Comparison of ENCODE assay signal across 13 cellular contexts in genomic region chr2:43467889-43468288, GRCh38.
DNase-seq lines count a peak whose midpoint lies in the region; ATAC-seq and TF ChIP-seq lines count a peak whose summit lies in the region.
"Had no signal": no experiment of that assay in that cellular context is flagged by ENCODE, and none has a peak within 500 bp of the region (broad histone marks: within the 10 kb centered on the region; RNA-seq: fewer than 3 reads in every experiment).

No MANE protein-coding gene starts in this region.

- H3K4me3 Mint-ChIP-seq in mesothelial cell of epicardium = no peak overlapping the region
- H3K4me3 Mint-ChIP-seq: activated naive CD8-positive, alpha-beta T cell had no signal

- no peaks in the 10 kb centered on the region for H4K20me1 ChIP-seq in IMR-90 (ENCODE audit: insufficient read depth, low read length)

- no peak for TF ChIP-seq POLR2A in IMR-90 (IDR thresholded peaks at IDR 0.05; ENCODE audit: low read depth, low read length)
- no peak for TF ChIP-seq POLR2A in vagina (IDR thresholded peaks at IDR 0.05)

- H3K36me3 ChIP-seq in IMR-90 (ENCODE audit: control insufficient read depth, insufficient read depth, low read length) (no peaks in the 10 kb centered on the region), vagina (no peaks in the 10 kb centered on the region)

- H2BK5ac ChIP-seq in IMR-90 (ENCODE audit: low read depth, low read length, poor library complexity, severe bottlenecking) = peak overlapping the region; percentile 76

- peak; percentile 33 for ATAC-seq in IMR-90 (ENCODE audit: low read depth)
- ATAC-seq: right cardiac atrium had no signal

- H3K9me1 ChIP-seq in IMR-90 (ENCODE audit: insufficient read depth, low read length) = no peaks in the 10 kb centered on the region

- H3K4me1 ChIP-seq in IMR-90 (ENCODE audit: control insufficient read depth, insufficient read depth, low read length) (peaks cover 20% of the 10 kb centered on the region), vagina (peaks cover 55% of the 10 kb centered on the region)

- no peaks in the 10 kb centered on the region for H3K9me3 ChIP-seq in IMR-90 (ENCODE audit: control insufficient read depth, insufficient read depth, low read length)
- H3K9me3 ChIP-seq in vagina = no peaks in the 10 kb centered on the region

- POLR2A ChIA-PET in IMR-90 (lab: Charles Lee; ENCODE audit: unreplicated experiment) = no interaction called here

- peaks cover 11% of the 10 kb centered on the region for H3K36me3 Mint-ChIP-seq in mesothelial cell of epicardium

- H3K27me3 ChIP-seq in IMR-90 (ENCODE audit: control insufficient read depth, insufficient read depth, low read length) (no peaks in the 10 kb centered on the region), vagina (no peaks in the 10 kb centered on the region)
- H3K27me3 ChIP-seq: hepatocyte had no signal

- no peak overlapping the region for H3K4me3 ChIP-seq in IMR-90 (ENCODE audit: insufficient read depth, low read depth, low read length)
- no peak overlapping the region for H3K4me3 ChIP-seq in cardiac fibroblast (replicated peaks in 1 of 2; ENCODE audit: low read depth in 2 of 2, low read length in 2 of 2)
- no peak overlapping the region for H3K4me3 ChIP-seq in vagina
- H3K4me3 ChIP-seq: hepatocyte had no signal

- H3K79me1 ChIP-seq in IMR-90 (ENCODE audit: low read depth in 1 of 2, low read length in 2 of 2) = peaks cover 0 to 2% of the 10 kb centered on the region in 2 experiments; a peak in 1 of 4 replicates

- no TSS peak for BruUV-seq in IMR-90 (replicated peaks; lab: Mats Ljungman, UMichigan)

- H4K91ac ChIP-seq in IMR-90 (ENCODE audit: insufficient read depth, low read depth, low read length) = peak overlapping the region; percentile 10; the same call in 1 of the 2 replicates

- H3K9me3 Mint-ChIP-seq in mesothelial cell of epicardium = no peaks in the 10 kb centered on the region

- no peak overlapping the region for H2AFZ ChIP-seq in IMR-90 (replicated peaks; ENCODE audit: low read length, poor library complexity)
- H2AFZ ChIP-seq: hepatocyte had no signal

- H3K27ac Mint-ChIP-seq in mesothelial cell of epicardium = peak overlapping the region; percentile 91
- H3K27ac Mint-ChIP-seq: activated naive CD8-positive, alpha-beta T cell had no signal

- no peak for TF ChIP-seq RAD21 in IMR-90 (IDR thresholded peaks at IDR 0.05; ENCODE audit: low read length)

- peak overlapping the region; percentile 48 for H2BK20ac ChIP-seq in IMR-90 (ENCODE audit: low read depth, low read length)

- no peak overlapping the region for H3K14ac ChIP-seq in IMR-90 (replicated peaks; ENCODE audit: low read depth, low read length)

- H3K4ac ChIP-seq in IMR-90 (ENCODE audit: low read depth, low read length) = no peak overlapping the region

- peak overlapping the region; percentile 24; the same call in 1 of the 2 replicates for H3K18ac ChIP-seq in IMR-90 (ENCODE audit: low read depth, low read length)

- 0 out of 2 replicates have a peak overlapping the region, but pooled peaks have one; percentile 32 for H3K56ac ChIP-seq in IMR-90 (ENCODE audit: extremely low read depth, insufficient read depth, low read length)

- H4K5ac ChIP-seq in IMR-90 (ENCODE audit: low read depth, low read length) = no peak overlapping the region; the same call in 1 of the 2 replicates

- H2BK15ac ChIP-seq in IMR-90 (ENCODE audit: low read depth, low read length) = no peak overlapping the region; the same call in 2 of the 3 replicates

- in situ Hi-C loops in IMR-90 (cut with MboI; ENCODE audit: low sequenced_read_pairs) = no loop called here

- H3K9ac ChIP-seq in IMR-90 (ENCODE audit: low read depth, low read length) = no peak overlapping the region

- H2AK5ac ChIP-seq in IMR-90 (ENCODE audit: low read depth, low read length) = no peak overlapping the region

- no peak for TF ChIP-seq CTCF in IMR-90 (conservative IDR thresholded peaks at IDR 0.05; ENCODE audit: low read depth, low read length)
- TF ChIP-seq CTCF in cardiac fibroblast (IDR thresholded peaks at IDR 0.05; ENCODE audit: low read depth, low read length) = no peak
- no peak for TF ChIP-seq CTCF in mesothelial cell of epicardium (IDR thresholded peaks at IDR 0.05; ENCODE audit: unreplicated experiment)
- TF ChIP-seq CTCF in vagina (IDR thresholded peaks at IDR 0.05) = no peak

- peaks cover 72% of the 10 kb centered on the region for H3K4me1 Mint-ChIP-seq in mesothelial cell of epicardium

- no peak overlapping the region for H3K23ac ChIP-seq in IMR-90 (ENCODE audit: low read depth, low read length)

- dilution Hi-C loops in IMR-90 (cut with HindIII; ENCODE audit: low sequenced_read_pairs, unreplicated experiment) = no loop called here

- peak; percentile 63 for DNase-seq in IMR-90
- peak; percentile 45 to 73 for DNase-seq in cardiac fibroblast (ENCODE audit: low read depth in 2 of 2)
- no peak for DNase-seq in mesothelial cell of epicardium (ENCODE audit: low spot score in 2 of 2, unreplicated experiment in 2 of 2)
- DNase-seq in vagina (ENCODE audit: extremely low spot score in 2 of 2) = no peak
- no peak for DNase-seq in NCI-H446 (lab: John Stamatoyannopoulos, UW)
- no peak for DNase-seq in 8988T
- no peak for DNase-seq in OCI-M2 (lab: John Stamatoyannopoulos, UW; ENCODE audit: unreplicated experiment)
- DNase-seq: Calu3, NCI-H1105 treated with DMSO at 0.1 percent for 48 hours, right cardiac atrium, SHP77 had no signal

- no peaks in the 10 kb centered on the region for H3K27me3 Mint-ChIP-seq in mesothelial cell of epicardium (ENCODE audit: low read depth)
- H3K27me3 Mint-ChIP-seq: activated naive CD8-positive, alpha-beta T cell had no signal

- H3K27ac ChIP-seq in IMR-90 (ENCODE audit: insufficient read depth, low read length) = peak overlapping the region; percentile 57; the same call in 1 of the 2 replicates
- H3K27ac ChIP-seq in vagina = peak overlapping the region; percentile 67
- H3K27ac ChIP-seq: hepatocyte had no signal

- H4K8ac ChIP-seq in IMR-90 (ENCODE audit: low read depth in 2 of 2, low read length in 2 of 2) = no peak overlapping the region

- no CpG with 5 or more reads among the region's 3 CpGs for WGBS in IMR-90 (ENCODE audit: extremely low coverage in 2 of 2, insufficient read length in 1 of 2), 2 experiments

- H2AK9ac ChIP-seq in IMR-90 (replicated peaks; ENCODE audit: low read depth, low read length, poor library complexity) = no peak overlapping the region

- H2BK120ac ChIP-seq in IMR-90 (ENCODE audit: low read depth, low read length) = peak overlapping the region; percentile 53; the same call in 1 of the 2 replicates

- intact Hi-C loops in IMR-90 (cut with micrococcal nuclease) (no loop called here), vagina (cut with DNase I) (loop anchor here (10.0 kb wide), 1 partner anchor 133 kb away; no protein-coding TSS in a partner anchor)

- CTCF ChIA-PET in IMR-90 (lab: Yijun Ruan, JAX) = no interaction called here

- H3K4me2 ChIP-seq in IMR-90 (ENCODE audit: low read depth, low read length) = peak overlapping the region; percentile 55; the same call in 1 of the 2 replicates
- H3K4me2 ChIP-seq: hepatocyte had no signal

TF ChIP-seq in IMR-90, 13 proteins besides CTCF, POLR2A, EP300 and RAD21:
- TF ChIP-seq BHLHE40 (IDR thresholded peaks at IDR 0.05; ENCODE audit: low read depth, low read length) = peak; percentile 81
- peak; percentile 42; the same call in 1 of the 2 replicates for TF ChIP-seq FOS (IDR thresholded peaks at IDR 0.05; ENCODE audit: low read depth, low read length)
- no peak for TF ChIP-seq USF2 (IDR thresholded peaks at IDR 0.05; ENCODE audit: low read depth, low read length)
- no peak for TF ChIP-seq MXI1 (IDR thresholded peaks at IDR 0.05; ENCODE audit: borderline replicate concordance, low read depth, low read length)

Comparison
In these comparisons a context has a peak if more than half of its experiments do, and no peak if none do; other contexts are left out.
1. DNase-seq: peak in IMR-90 (single experiment) and cardiac fibroblast (2 of 2); none in mesothelial cell of epicardium (0 of 2), vagina (0 of 2), NCI-H446 (0 of 2), 8988T (single experiment) and OCI-M2 (single experiment).